ENCODE assay signal across 15 cellular contexts in the genomic region with DNA sequence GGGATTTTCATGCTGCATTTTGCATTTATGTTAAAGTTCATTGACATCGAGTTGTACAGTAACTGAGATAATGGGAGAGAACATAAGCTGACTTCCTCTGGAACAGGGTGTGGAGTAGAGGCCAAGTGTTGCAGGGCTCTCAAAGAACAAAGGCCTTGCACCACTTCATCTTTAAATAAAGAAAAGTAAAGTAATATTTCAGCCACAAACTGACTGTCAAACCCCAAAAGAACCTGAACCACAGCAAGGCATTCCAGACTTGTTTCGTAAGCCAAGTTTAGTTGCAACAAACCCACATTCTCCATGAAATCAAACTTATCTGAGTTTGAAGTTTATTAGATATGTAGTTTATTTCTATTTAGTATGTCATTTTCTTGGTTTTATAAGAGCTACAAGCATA. TPM values are rescaled to one million over a fixed set of nuclear protein-coding genes. Genes with fewer than 3 reads are reported as not detected.
DNase-seq lines count a peak whose midpoint lies in the region; ATAC-seq, FAIRE-seq and TF ChIP-seq lines count a peak whose summit lies in the region.
"Had no signal": no experiment of that assay in that cellular context is flagged by ENCODE, and none has a peak within 500 bp of the region (broad histone marks: within the 10 kb centered on the region; RNA-seq: fewer than 3 reads in every experiment).

No MANE protein-coding gene starts in this region.

- no peak overlapping the region for H3K27ac ChIP-seq in pancreas
- H3K27ac ChIP-seq: breast epithelium, C4-2B, prostate gland had no signal

- peak; percentile 37 for DNase-seq in HT1080 (ENCODE audit: low read depth)
- DNase-seq in NOMO-1 treated with dmso at 0.1 percent for 144 hours (lab: John Stamatoyannopoulos, UW; ENCODE audit: unreplicated experiment), result peak; percentile 71
- DNase-seq in choroid plexus epithelial cell (ENCODE audit: low read depth), result peak; percentile 60
- no peak for DNase-seq in pancreas
- DNase-seq in activated CD4-positive, CD25-positive, alpha-beta regulatory T cell (lab: John Stamatoyannopoulos, UW), result no peak
- no peak for DNase-seq in BE2C
- DNase-seq: activated CD4-positive, alpha-beta memory T cell treated with anti-CD3 and anti-CD28 coated beads, Interleukin-2, amount 10 ng/mL, durations not matched to agents 7 days and 5 days; activated gamma-delta T cell; endodermal cell; naive B cell; trophoblast cell had no signal

- H3K9me3 ChIP-seq in pancreas (no peaks in the 10 kb centered on the region), BE2C (no peaks in the 10 kb centered on the region)
- H3K9me3 ChIP-seq: breast epithelium, prostate gland had no signal

- H3K4me1 ChIP-seq in pancreas (peaks cover 16 to 32% (median 22%) of the 10 kb centered on the region in 3 donors), BE2C (no peaks in the 10 kb centered on the region)
- H3K4me1 ChIP-seq: breast epithelium, prostate gland had no signal

- TF ChIP-seq CTCF in choroid plexus epithelial cell (conservative IDR thresholded peaks at IDR 0.05; ENCODE audit: low read depth, low read length) (no peak), pancreas (IDR thresholded peaks at IDR 0.05) (no peak), BE2C (IDR thresholded peaks at IDR 0.05; ENCODE audit: low read depth, low read length) (no peak)

- intact Hi-C loops in pancreas (cut with DNase I), result no loop called here

- peak in 2 of 4 donors; percentile 36 to 42 for ATAC-seq in pancreas
- no peak for ATAC-seq in GM21786 (IDR thresholded peaks at IDR 0.05; ENCODE audit: unreplicated experiment)

- no peak overlapping the region for H3K4me3 ChIP-seq in choroid plexus epithelial cell (ENCODE audit: low read depth, low read length)
- no peak overlapping the region for H3K4me3 ChIP-seq in pancreas
- H3K4me3 ChIP-seq in BE2C (ENCODE audit: low read depth, low read length), result no peak overlapping the region
- H3K4me3 ChIP-seq: breast epithelium, prostate gland had no signal

- H3K27me3 ChIP-seq in pancreas (no peaks in the 10 kb centered on the region), BE2C (peaks cover 7% of the 10 kb centered on the region; the same call in 1 of the 2 replicates)
- H3K27me3 ChIP-seq: breast epithelium had no signal

- H3K36me3 ChIP-seq in pancreas, result no peaks in the 10 kb centered on the region
- no peaks in the 10 kb centered on the region for H3K36me3 ChIP-seq in BE2C
- H3K36me3 ChIP-seq: breast epithelium, prostate gland had no signal

- FAIRE-seq in pancreas (lab: Jason Lieb, UNC), result peak; percentile 9

- 14% methylated on average over 2 of the region's 2 CpGs for WGBS in pancreas, 2 donors

RNA-seq across cellular contexts. Expression of gene HMGCS2, which starts 19.1 kb away (rescaled TPM):
- not detected in 2 replicates for total RNA-seq in HT1080 (2014; rRNA removed; shearing (Covaris generic))
- not detected in 2 replicates for polyA plus RNA-seq in HT1080 (2015; cell fraction: cytosol; rRNA removed)
- not detected in 2 replicates for polyA plus RNA-seq in HT1080 (2015; cell fraction: nucleus; rRNA removed)
- total RNA-seq in pancreas, result 10 to 100 TPM in 1 of 6 donors, under 1 TPM in 3, not detected in 2; 0.26 to 32.2 (median 0.66) TPM
- 1 to 10 TPM in 1 of 2 donors, under 1 TPM in 1; 0.23 to 5.0 TPM for polyA plus RNA-seq in pancreas
- not detected for polyA plus RNA-seq in BE2C (2012; ENCODE audit: insufficient read depth, insufficient read length, low read depth)
- total RNA-seq: activated CD4-positive, alpha-beta memory T cell treated with anti-CD3 and anti-CD28 coated beads, Interleukin-2, amount 10 ng/mL, durations not matched to agents 7 days and 5 days; endodermal cell had no signal

RNA-seq across cellular contexts. Expression of gene REG4, which starts 23.5 kb away (rescaled TPM):
- 0.06 and 0.37 TPM in 2 replicates for total RNA-seq in HT1080 (2014; rRNA removed; shearing (Covaris generic))
- polyA plus RNA-seq in HT1080 (2015; cell fraction: cytosol; rRNA removed), result 0.43 and 0.83 TPM in 2 replicates
- polyA plus RNA-seq in HT1080 (2015; cell fraction: nucleus; rRNA removed), result 0.43 and 0.45 TPM in 2 replicates
- 10 to 100 TPM in 5 of 6 donors, 1 to 10 TPM in 1; 9.6 to 27.1 (median 22.6) TPM for total RNA-seq in pancreas
- polyA plus RNA-seq in pancreas, result 10 to 100 TPM in 1 of 2 donors, 1 to 10 TPM in 1; 9.4 to 32.3 TPM
- polyA plus RNA-seq in BE2C (2012; ENCODE audit: insufficient read depth, insufficient read length, low read depth), result not detected
- total RNA-seq: activated CD4-positive, alpha-beta memory T cell treated with anti-CD3 and anti-CD28 coated beads, Interleukin-2, amount 10 ng/mL, durations not matched to agents 7 days and 5 days; breast epithelium; endodermal cell had no signal

Comparison
In these comparisons a context has a peak if more than half of its experiments do, and no peak if none do; other contexts are left out.
1. DNase-seq: peak in HT1080 (single experiment), NOMO-1 treated with dmso at 0.1 percent for 144 hours (single experiment) and choroid plexus epithelial cell (single experiment); none in pancreas (0 of 6), activated CD4-positive, CD25-positive, alpha-beta regulatory T cell (0 of 4) and BE2C (single experiment).